ENCODE assay signal across 30 cellular contexts in the genomic region with DNA sequence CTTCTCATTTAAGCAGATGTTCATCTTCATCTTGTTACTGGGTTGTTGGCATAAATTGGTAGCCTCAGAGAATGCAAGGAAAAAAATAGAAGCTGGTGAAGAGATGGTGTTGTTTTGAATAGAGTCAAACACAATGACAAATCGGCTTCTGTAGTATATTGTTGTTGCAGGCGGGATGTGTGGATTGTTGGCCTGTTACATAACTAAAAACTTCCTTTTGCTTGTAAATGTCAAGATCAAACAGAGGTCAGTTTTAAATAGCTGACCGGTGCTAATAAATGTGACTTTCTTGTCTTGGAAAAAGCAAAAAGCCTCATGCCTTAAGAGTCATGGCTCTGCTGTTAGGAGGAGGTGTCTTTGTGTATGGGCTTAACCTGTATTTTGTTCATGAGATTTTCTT. TPM values are rescaled to one million over a fixed set of nuclear protein-coding genes. Genes with fewer than 3 reads are reported as not detected.
"Had no signal": no experiment of that assay in that cellular context is flagged by ENCODE, and none has a peak within 500 bp of the region (broad histone marks: within the 10 kb centered on the region; RNA-seq: fewer than 3 reads in every experiment).

No MANE protein-coding gene starts in this region.

- H3K9me3 ChIP-seq: breast epithelium, heart left ventricle, lower lobe of right lung, right lobe of liver, thyroid gland, upper lobe of left lung, vagina had no signal

- DNase-seq: activated CD4-positive, alpha-beta T cell treated with anti-CD3 and anti-CD28 coated beads for 36 hours; activated CD4-positive, CD25-positive, alpha-beta regulatory T cell; activated CD8-positive, alpha-beta memory T cell treated with anti-CD3 and anti-CD28 coated beads, Interleukin-2, amount 10 ng/mL, durations not matched to agents 7 days and 5 days; activated CD8-positive, alpha-beta T cell treated with anti-CD3 and anti-CD28 coated beads, Interleukin-2, amount 10 ng/mL, durations not matched to agents 7 days and 5 days; activated naive CD8-positive, alpha-beta T cell treated with anti-CD3 and anti-CD28 coated beads, Interleukin-2, amount 50 U/mL, for 24 hours; activated T-cell treated with anti-CD3 and anti-CD28 coated beads, Interleukin-2, amount 50 U/mL, for 48 hours; central memory CD4-positive, alpha-beta T cell; effector CD8-positive, alpha-beta T cell; erythroblast; heart left ventricle; hypothalamus; immature natural killer cell; lower lobe of right lung; mesenchymal stem cell; naive thymus-derived CD8-positive, alpha-beta T cell; right lobe of liver; stimulated activated CD4-positive, alpha-beta T cell treated with anti-CD3 and anti-CD28 coated beads, Interleukin-12 subunit alpha, Interleukin-12 subunit beta, amount 100 ng/mL, for 4 hours; stimulated activated CD4-positive, alpha-beta T cell treated with anti-CD3 and anti-CD28 coated beads, Interleukin-4, amount 100 ng/mL, for 24 hours; T-helper 1 cell; thyroid gland; upper lobe of left lung had no signal

- H3K27me3 ChIP-seq: breast epithelium, heart left ventricle, neural progenitor cell, right lobe of liver, thyroid gland, upper lobe of left lung, vagina had no signal

- H3K4me3 ChIP-seq: breast epithelium, heart left ventricle, lower lobe of right lung, neural progenitor cell, right lobe of liver, skin epidermis, thyroid gland, upper lobe of left lung, vagina had no signal

- H3K36me3 ChIP-seq: breast epithelium, heart left ventricle, lower lobe of right lung, neural progenitor cell, right lobe of liver, thyroid gland, upper lobe of left lung, vagina had no signal

- H3K27ac ChIP-seq: breast epithelium, heart left ventricle, lower lobe of right lung, neural progenitor cell, right lobe of liver, skin epidermis, thyroid gland, upper lobe of left lung, vagina had no signal

- H3K4me1 ChIP-seq: breast epithelium, lower lobe of right lung, right lobe of liver, thyroid gland, vagina had no signal

RNA-seq across cellular contexts. Expression of a gene that starts 59.2 kb away (rescaled TPM):
- total RNA-seq: activated CD4-positive, alpha-beta T cell treated with anti-CD3 and anti-CD28 coated beads for 36 hours; activated CD8-positive, alpha-beta memory T cell treated with anti-CD3 and anti-CD28 coated beads, Interleukin-2, amount 10 ng/mL, durations not matched to agents 7 days and 5 days; activated CD8-positive, alpha-beta T cell treated with anti-CD3 and anti-CD28 coated beads, Interleukin-2, amount 10 ng/mL, durations not matched to agents 7 days and 5 days; activated T-helper 2 cell treated with anti-CD3 and anti-CD28 coated beads, Interferon-gamma antibody, Interleukin-2, Interleukin-4, amounts not matched to agents 10 μg/mL and 5 μg/mL and 100 μg/mL, durations not matched to agents 14 hours and 24 hours and 36 hours; kidney epithelial cell; left lobe of liver; lower lobe of right lung; naive thymus-derived CD8-positive, alpha-beta T cell; progenitor cell of endocrine pancreas; renal cortical epithelial cell; right lobe of liver; vagina had no signal
- polyA plus RNA-seq: immature natural killer cell; naive thymus-derived CD8-positive, alpha-beta T cell had no signal
